In the genomic region with DNA sequence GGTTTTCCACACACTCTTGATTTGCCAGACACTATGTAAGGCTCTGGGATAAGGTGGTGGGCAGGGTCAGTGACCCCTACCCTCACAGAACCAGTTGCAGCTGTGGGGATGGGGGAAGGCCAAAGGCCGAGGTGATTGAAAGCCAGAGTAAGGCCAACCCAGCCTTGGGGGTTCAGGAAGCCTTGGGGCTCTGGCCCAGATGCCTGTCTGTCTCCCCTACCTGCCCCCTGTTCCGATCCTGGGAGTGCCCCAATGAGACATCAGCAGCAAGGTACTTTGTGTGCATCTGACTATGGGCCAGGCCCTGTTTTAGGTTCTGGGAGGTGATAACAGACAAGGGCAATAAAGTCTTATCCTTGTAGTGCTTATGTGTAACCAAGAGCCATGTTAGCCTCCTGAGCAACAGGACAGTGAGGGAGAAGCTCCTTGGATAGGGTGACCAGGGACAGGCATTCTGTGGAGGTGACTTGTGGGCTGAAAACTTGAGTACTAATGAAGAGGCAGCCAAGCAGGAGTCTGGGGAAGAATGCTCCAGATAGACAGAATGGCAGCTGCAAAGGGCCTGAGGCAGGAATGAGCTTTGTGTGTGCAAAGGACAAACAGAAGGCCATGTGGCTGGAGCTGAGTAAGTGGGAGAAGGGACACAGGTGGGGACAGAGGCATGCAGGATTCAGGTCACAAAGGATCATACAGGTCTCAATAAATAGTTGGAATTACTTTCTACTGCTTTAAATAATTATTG, we compare ENCODE assay signal across 17 cellular contexts. TPM values are rescaled to one million over a fixed set of nuclear protein-coding genes. Genes with fewer than 3 reads are reported as not detected.
A peak's percentile ranks its signal among the peaks of the same experiment; 100 is the strongest.
DNase-seq lines count a peak whose midpoint lies in the region; ATAC-seq and TF ChIP-seq lines count a peak whose summit lies in the region.
"Had no signal": no experiment of that assay in that cellular context is flagged by ENCODE, and none has a peak within 500 bp of the region (broad histone marks: within the 10 kb centered on the region; RNA-seq: fewer than 3 reads in every experiment).

No MANE protein-coding gene starts in this region.

- no peaks in the 10 kb centered on the region for H3K27me3 ChIP-seq in CD4-positive, CD25-positive, alpha-beta regulatory T cell (ENCODE audit: control insufficient read depth, insufficient read depth, low read length)
- H3K27me3 ChIP-seq: pancreas had no signal

- no peak for TF ChIP-seq CTCF in RWPE1 (conservative IDR thresholded peaks at IDR 0.05; ENCODE audit: low read depth)

- peaks cover 60% of the 10 kb centered on the region for H3K36me3 Mint-ChIP-seq in T-helper 1 cell treated with Interleukin-12 subunit alpha and Interleukin-12 subunit beta and Interleukin-4 antibody, amounts not matched to agents 30 μg/mL and 1 μg/mL, for 36 hours (ENCODE audit: low read depth)
- peaks cover 48% of the 10 kb centered on the region for H3K36me3 Mint-ChIP-seq in CD4-positive, CD25-positive, alpha-beta regulatory T cell
- H3K36me3 Mint-ChIP-seq in activated T-helper 17 cell treated with anti-CD3 and anti-CD28 coated beads, Interleukin-2, amount 50 U/mL, for 72 hours (ENCODE audit: low read depth) = peaks cover 86% of the 10 kb centered on the region
- H3K36me3 Mint-ChIP-seq in natural killer cell treated with Interleukin-12 subunit alpha and Interleukin-12 subunit beta and Interleukin-15 and Interleukin-18, amount 100 ng/mL, for 72 hours = peaks cover 20% of the 10 kb centered on the region

- H3K27me3 Mint-ChIP-seq in T-helper 1 cell treated with Interleukin-12 subunit alpha and Interleukin-12 subunit beta and Interleukin-4 antibody, amounts not matched to agents 30 μg/mL and 1 μg/mL, for 36 hours (ENCODE audit: low read depth) = no peaks in the 10 kb centered on the region
- no peaks in the 10 kb centered on the region for H3K27me3 Mint-ChIP-seq in CD4-positive, CD25-positive, alpha-beta regulatory T cell
- H3K27me3 Mint-ChIP-seq in activated T-helper 17 cell treated with anti-CD3 and anti-CD28 coated beads, Interleukin-2, amount 50 U/mL, for 72 hours = no peaks in the 10 kb centered on the region
- no peaks in the 10 kb centered on the region for H3K27me3 Mint-ChIP-seq in natural killer cell treated with Interleukin-12 subunit alpha and Interleukin-12 subunit beta and Interleukin-15 and Interleukin-18, amount 100 ng/mL, for 72 hours
- H3K27me3 Mint-ChIP-seq: IgD-negative memory B cell had no signal

- H3K4me3 ChIP-seq in CD4-positive, CD25-positive, alpha-beta regulatory T cell (ENCODE audit: low read depth, low read length) = peak overlapping the region; percentile 77
- H3K4me3 ChIP-seq: pancreas had no signal

- DNase-seq in T-helper 1 cell (no peak), RWPE1 (ENCODE audit: low spot score) (no peak), left lobe of liver (ENCODE audit: low spot score) (no peak)
- no peak for DNase-seq in CD4-positive, CD25-positive, alpha-beta regulatory T cell
- DNase-seq in natural killer cell treated with Interleukin-12 subunit alpha and Interleukin-12 subunit beta and Interleukin-15 and Interleukin-18, amount 100 ng/mL, for 72 hours (ENCODE audit: low spot score) = no peak
- DNase-seq: activated T-cell treated with anti-CD3 and anti-CD28 coated beads, Interleukin-2, amount 50 U/mL, for 48 hours; foreskin melanocyte; left cardiac atrium; NCI-H1930; pancreas; stimulated activated CD4-positive, alpha-beta T cell treated with anti-CD3 and anti-CD28 coated beads, Interleukin-2, amount 100 ng/mL, for 48 hours had no signal

- POLR2A ChIA-PET in RWPE1 (lab: Yijun Ruan, JAX; ENCODE audit: low non-redundant PET) = no interaction called here

- peaks cover 92% of the 10 kb centered on the region for H3K4me1 Mint-ChIP-seq in T-helper 1 cell treated with Interleukin-12 subunit alpha and Interleukin-12 subunit beta and Interleukin-4 antibody, amounts not matched to agents 30 μg/mL and 1 μg/mL, for 36 hours (ENCODE audit: low read depth)
- peaks cover 41 to 100% (median 85%) of the 10 kb centered on the region in 4 donors for H3K4me1 Mint-ChIP-seq in CD4-positive, CD25-positive, alpha-beta regulatory T cell
- peaks cover 73% of the 10 kb centered on the region for H3K4me1 Mint-ChIP-seq in activated T-helper 17 cell treated with anti-CD3 and anti-CD28 coated beads, Interleukin-2, amount 50 U/mL, for 72 hours
- peaks cover 86 to 98% of the 10 kb centered on the region in 2 donors for H3K4me1 Mint-ChIP-seq in natural killer cell treated with Interleukin-12 subunit alpha and Interleukin-12 subunit beta and Interleukin-15 and Interleukin-18, amount 100 ng/mL, for 72 hours (ENCODE audit: low read depth in 2 of 2)

- H3K4me1 ChIP-seq in CD4-positive, CD25-positive, alpha-beta regulatory T cell (ENCODE audit: control insufficient read depth, insufficient read depth, low read length, poor library complexity, severe bottlenecking) = peaks cover 96% of the 10 kb centered on the region

- no peak overlapping the region for H3K4me3 Mint-ChIP-seq in T-helper 1 cell treated with Interleukin-12 subunit alpha and Interleukin-12 subunit beta and Interleukin-4 antibody, amounts not matched to agents 30 μg/mL and 1 μg/mL, for 36 hours
- peak overlapping the region; percentile 65 to 91 (median 77) for H3K4me3 Mint-ChIP-seq in CD4-positive, CD25-positive, alpha-beta regulatory T cell
- peak overlapping the region; percentile 65 for H3K4me3 Mint-ChIP-seq in activated T-helper 17 cell treated with anti-CD3 and anti-CD28 coated beads, Interleukin-2, amount 50 U/mL, for 72 hours
- peak overlapping the region; percentile 85 for H3K4me3 Mint-ChIP-seq in natural killer cell treated with Interleukin-12 subunit alpha and Interleukin-12 subunit beta and Interleukin-15 and Interleukin-18, amount 100 ng/mL, for 72 hours

- H3K9me3 ChIP-seq in CD4-positive, CD25-positive, alpha-beta regulatory T cell (ENCODE audit: control insufficient read depth in 2 of 2, low read length in 2 of 2) = no peaks in the 10 kb centered on the region
- H3K9me3 ChIP-seq: pancreas had no signal

- H3K27ac ChIP-seq in CD4-positive, CD25-positive, alpha-beta regulatory T cell (ENCODE audit: insufficient read depth, low read length, poor library complexity, severe bottlenecking) = peak overlapping the region; percentile 81
- no peak overlapping the region for H3K27ac ChIP-seq in RWPE1
- H3K27ac ChIP-seq: 22Rv1 had no signal

- no peak for ATAC-seq in CD4-positive, CD25-positive, alpha-beta regulatory T cell (ENCODE audit: low read depth in 2 of 2)
- no peak for ATAC-seq in activated T-helper 17 cell treated with anti-CD3 and anti-CD28 coated beads, Interleukin-2, amount 50 U/mL, for 72 hours (replicated peaks)
- no peak for ATAC-seq in natural killer cell treated with Interleukin-12 subunit alpha and Interleukin-12 subunit beta and Interleukin-15 and Interleukin-18, amount 100 ng/mL, for 72 hours
- ATAC-seq in left lobe of liver (no peak), GM18907 (IDR thresholded peaks at IDR 0.05; ENCODE audit: unreplicated experiment) (no peak)
- ATAC-seq: left cardiac atrium, pancreas had no signal

- H3K27ac Mint-ChIP-seq in T-helper 1 cell treated with Interleukin-12 subunit alpha and Interleukin-12 subunit beta and Interleukin-4 antibody, amounts not matched to agents 30 μg/mL and 1 μg/mL, for 36 hours = peak overlapping the region; percentile 42
- H3K27ac Mint-ChIP-seq in CD4-positive, CD25-positive, alpha-beta regulatory T cell = peak overlapping the region; percentile 61 to 97 (median 96)
- H3K27ac Mint-ChIP-seq in activated T-helper 17 cell treated with anti-CD3 and anti-CD28 coated beads, Interleukin-2, amount 50 U/mL, for 72 hours = peak overlapping the region; percentile 24
- H3K27ac Mint-ChIP-seq in natural killer cell treated with Interleukin-12 subunit alpha and Interleukin-12 subunit beta and Interleukin-15 and Interleukin-18, amount 100 ng/mL, for 72 hours = peak overlapping the region; percentile 47 to 79

- H3K9me3 Mint-ChIP-seq in T-helper 1 cell treated with Interleukin-12 subunit alpha and Interleukin-12 subunit beta and Interleukin-4 antibody, amounts not matched to agents 30 μg/mL and 1 μg/mL, for 36 hours = no peaks in the 10 kb centered on the region
- peaks cover 0 to 2% (median 0%) of the 10 kb centered on the region in 7 donors for H3K9me3 Mint-ChIP-seq in CD4-positive, CD25-positive, alpha-beta regulatory T cell
- no peaks in the 10 kb centered on the region for H3K9me3 Mint-ChIP-seq in activated T-helper 17 cell treated with anti-CD3 and anti-CD28 coated beads, Interleukin-2, amount 50 U/mL, for 72 hours
- no peaks in the 10 kb centered on the region for H3K9me3 Mint-ChIP-seq in natural killer cell treated with Interleukin-12 subunit alpha and Interleukin-12 subunit beta and Interleukin-15 and Interleukin-18, amount 100 ng/mL, for 72 hours
- H3K9me3 Mint-ChIP-seq: IgD-negative memory B cell had no signal

- CTCF ChIA-PET in RWPE1 (lab: Yijun Ruan, JAX) = interaction anchor here (0.6 kb wide), 1 partner anchor 148 kb away, joined by 3 read pairs; no protein-coding TSS in a partner anchor

- peaks cover 37% of the 10 kb centered on the region for H3K36me3 ChIP-seq in CD4-positive, CD25-positive, alpha-beta regulatory T cell (ENCODE audit: control insufficient read depth, insufficient read depth, low read length)
- H3K36me3 ChIP-seq: pancreas had no signal

RNA-seq across cellular contexts. Expression of a gene that starts 35.4 kb away (rescaled TPM):
- 198 TPM for total RNA-seq in CD4-positive, CD25-positive, alpha-beta regulatory T cell
- polyA plus RNA-seq in CD4-positive, CD25-positive, alpha-beta regulatory T cell = 100 to 1,000 TPM; 157 to 270 (median 180) TPM
- 10 to 100 TPM; 61.9 to 64.5 TPM for total RNA-seq in activated T-helper 17 cell treated with anti-CD3 and anti-CD28 coated beads, Interleukin-2, amount 50 U/mL, for 72 hours
- 10 to 100 TPM; 56.5 to 76.6 TPM for total RNA-seq in natural killer cell treated with Interleukin-12 subunit alpha and Interleukin-12 subunit beta and Interleukin-15 and Interleukin-18, amount 100 ng/mL, for 72 hours
- total RNA-seq in left lobe of liver = 31.3 TPM

RNA-seq across cellular contexts. Expression of a gene that starts 48.2 kb away (rescaled TPM):
- 0.25 TPM for total RNA-seq in CD4-positive, CD25-positive, alpha-beta regulatory T cell
- polyA plus RNA-seq in CD4-positive, CD25-positive, alpha-beta regulatory T cell = not detected
- under 1 TPM; 0.11 to 0.32 TPM for total RNA-seq in activated T-helper 17 cell treated with anti-CD3 and anti-CD28 coated beads, Interleukin-2, amount 50 U/mL, for 72 hours
- under 1 TPM; 0.25 to 0.40 TPM for total RNA-seq in natural killer cell treated with Interleukin-12 subunit alpha and Interleukin-12 subunit beta and Interleukin-15 and Interleukin-18, amount 100 ng/mL, for 72 hours
- not detected for total RNA-seq in left lobe of liver
- total RNA-seq: pancreas had no signal
- polyA plus RNA-seq: BJ, IgD-negative memory B cell had no signal

Comparison
In these comparisons a context has a peak if more than half of its experiments do, and no peak if none do; other contexts are left out.
1. H3K27ac Mint-ChIP-seq: peak in every context shown above with its lines; median percentile 96 in CD4-positive, CD25-positive, alpha-beta regulatory T cell; 63 in natural killer cell treated with Interleukin-12 subunit alpha and Interleukin-12 subunit beta and Interleukin-15 and Interleukin-18, amount 100 ng/mL, for 72 hours; 42 in T-helper 1 cell treated with Interleukin-12 subunit alpha and Interleukin-12 subunit beta and Interleukin-4 antibody, amounts not matched to agents 30 μg/mL and 1 μg/mL, for 36 hours; 24 in activated T-helper 17 cell treated with anti-CD3 and anti-CD28 coated beads, Interleukin-2, amount 50 U/mL, for 72 hours.